Comparison of ENCODE assay signal across 28 cellular contexts in genomic region chr5:165869066-165869465, GRCh38.
"Had no signal": no experiment of that assay in that cellular context is flagged by ENCODE, and none has a peak within 500 bp of the region (broad histone marks: within the 10 kb centered on the region; RNA-seq: fewer than 3 reads in every experiment).

No MANE protein-coding gene starts in this region.

- H3K9me3 Mint-ChIP-seq: endodermal cell had no signal

- H3K27ac ChIP-seq: colonic mucosa, epithelial cell of prostate, esophagus squamous epithelium, gastrocnemius medialis, heart right ventricle, left lung, lower lobe of right lung had no signal

- H3K4me1 Mint-ChIP-seq: endodermal cell, naive B cell had no signal

- H3K27ac Mint-ChIP-seq: dendritic cell treated with granulocyte-macrophage colony-stimulating factor and Interleukin-4, amounts not matched to agents 40 ng/mL and 50 ng/mL, for 4 days; effector memory CD8-positive, alpha-beta T cell; endodermal cell; mesothelial cell of epicardium; naive B cell had no signal

- ATAC-seq: effector memory CD8-positive, alpha-beta T cell; esophagus mucosa; gastrocnemius medialis; heart right ventricle; left cardiac atrium; left lung; left ventricle myocardium superior; lower lobe of right lung; mucosa of descending colon had no signal

- H3K4me3 Mint-ChIP-seq: dendritic cell treated with granulocyte-macrophage colony-stimulating factor and Interleukin-4, amounts not matched to agents 40 ng/mL and 50 ng/mL, for 4 days; effector memory CD8-positive, alpha-beta T cell; endodermal cell; mesothelial cell of epicardium; naive B cell had no signal

- H3K4me3 ChIP-seq: colonic mucosa, esophagus squamous epithelium, gastrocnemius medialis, heart right ventricle, left lung, lower lobe of right lung, mucosa of descending colon had no signal

- H3K36me3 Mint-ChIP-seq: mesothelial cell of epicardium, naive B cell had no signal

- H3K4me1 ChIP-seq: colonic mucosa, esophagus squamous epithelium, gastrocnemius medialis, heart right ventricle, left lung, lower lobe of right lung had no signal

- H3K9me3 ChIP-seq: colonic mucosa, esophagus squamous epithelium, gastrocnemius medialis, lower lobe of right lung had no signal

- H3K27me3 Mint-ChIP-seq: dendritic cell treated with granulocyte-macrophage colony-stimulating factor and Interleukin-4, amounts not matched to agents 40 ng/mL and 50 ng/mL, for 4 days; effector memory CD8-positive, alpha-beta T cell; naive B cell had no signal

- H3K36me3 ChIP-seq: colonic mucosa, esophagus squamous epithelium, gastrocnemius medialis, heart right ventricle, left lung, lower lobe of right lung had no signal

- H3K27me3 ChIP-seq: colonic mucosa, esophagus squamous epithelium, gastrocnemius medialis, heart right ventricle, left lung had no signal

- DNase-seq: colonic mucosa; cortex of kidney; effector CD8-positive, alpha-beta T cell; effector memory CD8-positive, alpha-beta T cell; endodermal cell; erythroblast; esophagus squamous epithelium; foreskin fibroblast; foreskin melanocyte; gastrocnemius medialis; glutamatergic neuron; head of caudate nucleus; heart right ventricle; hippocampal formation; left cardiac atrium; left lung; left ventricle myocardium superior; lower lobe of right lung; mesenchymal stem cell; mucosa of descending colon; naive B cell had no signal

- FAIRE-seq: endometrium, islet of Langerhans, keratinocyte had no signal
